In genomic region chr3:193978030-193978429, GRCh38 we compare ENCODE assay signal across 24 cellular contexts.
DNase-seq lines count a peak whose midpoint lies in the region; ATAC-seq, FAIRE-seq and TF ChIP-seq lines count a peak whose summit lies in the region.
"Had no signal": no experiment of that assay in that cellular context is flagged by ENCODE, and none has a peak within 500 bp of the region (broad histone marks: within the 10 kb centered on the region; RNA-seq: fewer than 3 reads in every experiment).

No MANE protein-coding gene starts in this region.

- H3K9me3 Mint-ChIP-seq in natural killer cell: no peaks in the 10 kb centered on the region
- H3K9me3 Mint-ChIP-seq in stimulated activated naive B cell treated with anti-CD40 and anti-IgM and Interleukin-4, amounts not matched to agents 10 μg/mL and 1 μg/mL and 100 μg/mL, for 72 hours: no peaks in the 10 kb centered on the region
- H3K9me3 Mint-ChIP-seq: CD8-positive, alpha-beta T cell; IgD-negative memory B cell had no signal

- no peaks in the 10 kb centered on the region for H3K27me3 ChIP-seq in K562 (ENCODE audit: control insufficient read depth in 2 of 2, insufficient read depth in 2 of 2, low read length in 2 of 2)
- no peaks in the 10 kb centered on the region for H3K27me3 ChIP-seq in keratinocyte (ENCODE audit: control insufficient read depth, extremely low read depth, insufficient read depth, low read length)
- H3K27me3 ChIP-seq: BLaER1, MG63, SJSA1 had no signal

- H3K9me1 ChIP-seq in K562 (ENCODE audit: control insufficient read depth, insufficient read depth, low read length) (no peaks in the 10 kb centered on the region), keratinocyte (ENCODE audit: control insufficient read depth, extremely low read depth, insufficient read depth, low read length) (no peaks in the 10 kb centered on the region)

- FAIRE-seq in K562 (lab: Jason Lieb, UNC) (no peak), keratinocyte (lab: Jason Lieb, UNC) (peak; percentile 69)
- FAIRE-seq: GM12891 had no signal

- H3K4me3 ChIP-seq in K562: no peak overlapping the region
- no peak overlapping the region for H3K4me3 ChIP-seq in keratinocyte (ENCODE audit: control insufficient read depth in 2 of 3, extremely low read depth in 1 of 3, insufficient read depth in 2 of 3, low read depth in 1 of 3, low read length in 3 of 3)
- H3K4me3 ChIP-seq: BLaER1, MG63, SJSA1 had no signal

- no peak overlapping the region for H3K4me3 Mint-ChIP-seq in natural killer cell
- H3K4me3 Mint-ChIP-seq in stimulated activated naive B cell treated with anti-CD40 and anti-IgM and Interleukin-4, amounts not matched to agents 10 μg/mL and 1 μg/mL and 100 μg/mL, for 72 hours: no peak overlapping the region
- H3K4me3 Mint-ChIP-seq: CD8-positive, alpha-beta T cell; IgD-negative memory B cell had no signal

- no peaks in the 10 kb centered on the region for H3K36me3 Mint-ChIP-seq in natural killer cell
- H3K36me3 Mint-ChIP-seq in stimulated activated naive B cell treated with anti-CD40 and anti-IgM and Interleukin-4, amounts not matched to agents 10 μg/mL and 1 μg/mL and 100 μg/mL, for 72 hours: peaks cover 0 to 1% of the 10 kb centered on the region in 2 donors
- H3K36me3 Mint-ChIP-seq: CD8-positive, alpha-beta T cell; IgD-negative memory B cell had no signal

- no peak for TF ChIP-seq RAD21 in K562 (CRISPR knock-in tag; conservative IDR thresholded peaks at IDR 0.05 in 1 of 2, IDR thresholded peaks at IDR 0.05 in 1 of 2)

- H3K36me3 ChIP-seq in K562 (ENCODE audit: control insufficient read depth, insufficient read depth, low read length) (no peaks in the 10 kb centered on the region), keratinocyte (ENCODE audit: control insufficient read depth in 2 of 2, extremely low read depth in 1 of 2, insufficient read depth in 2 of 2, low read length in 2 of 2) (no peaks in the 10 kb centered on the region)
- H3K36me3 ChIP-seq: BLaER1, MG63, SJSA1 had no signal

- intact Hi-C loops in K562 (cut with micrococcal nuclease) (loop anchor here (10.0 kb wide), 1 partner anchor 157 kb away; the partner anchor contains the start of gene HES1), natural killer cell (cut with micrococcal nuclease) (no loop called here)

- peak overlapping the region; percentile 48 for H2AFZ ChIP-seq in K562 (ENCODE audit: low read depth, low read length)
- H2AFZ ChIP-seq in keratinocyte (ENCODE audit: control insufficient read depth, low read length): peak overlapping the region; percentile 20

- H3K4me1 ChIP-seq in K562 (replicated peaks in 1 of 2; ENCODE audit: control insufficient read depth in 2 of 2, insufficient read depth in 2 of 2, low read length in 2 of 2) (peaks cover 10 to 29% of the 10 kb centered on the region in 2 experiments; a peak in 4 of 5 replicates), keratinocyte (ENCODE audit: control insufficient read depth, extremely low read depth, insufficient read depth, low read length) (peaks cover 23% of the 10 kb centered on the region)

- BruUV-seq in K562 (replicated peaks; lab: Mats Ljungman, UMichigan): no TSS peak

- H3K27ac Mint-ChIP-seq in natural killer cell: no peak overlapping the region
- no peak overlapping the region for H3K27ac Mint-ChIP-seq in stimulated activated naive B cell treated with anti-CD40 and anti-IgM and Interleukin-4, amounts not matched to agents 10 μg/mL and 1 μg/mL and 100 μg/mL, for 72 hours
- H3K27ac Mint-ChIP-seq: CD8-positive, alpha-beta T cell; IgD-negative memory B cell had no signal

- H3K9me3 ChIP-seq in K562 (replicated peaks; ENCODE audit: control insufficient read depth, insufficient read depth, low read depth, low read length) (no peaks in the 10 kb centered on the region), keratinocyte (ENCODE audit: control insufficient read depth, low read depth, low read length) (no peaks in the 10 kb centered on the region)
- H3K9me3 ChIP-seq: BLaER1, MG63, SJSA1 had no signal

- dilution Hi-C loops in keratinocyte (cut with MboI; ENCODE audit: extremely low pct_ligation_motif_present, low sequenced_read_pairs): no loop called here

- in situ Hi-C loops in K562 (cut with MboI): no loop called here

- H3K4me2 ChIP-seq in K562 (ENCODE audit: insufficient read depth, low read length) (no peak overlapping the region), keratinocyte (ENCODE audit: control insufficient read depth, extremely low read depth, insufficient read depth, low read depth, low read length) (peak overlapping the region; percentile 52)

- H3K27me3 Mint-ChIP-seq in natural killer cell (ENCODE audit: low read depth in 2 of 2): peaks cover 30 to 33% of the 10 kb centered on the region in 2 donors
- H3K27me3 Mint-ChIP-seq in stimulated activated naive B cell treated with anti-CD40 and anti-IgM and Interleukin-4, amounts not matched to agents 10 μg/mL and 1 μg/mL and 100 μg/mL, for 72 hours: peaks cover 35 to 58% of the 10 kb centered on the region in 2 donors

- TF ChIP-seq EP300 in K562 (IDR thresholded peaks at IDR 0.05; ENCODE audit: low read length): no peak

- no peak for ATAC-seq in K562
- ATAC-seq in natural killer cell: no peak
- no peak for ATAC-seq in stimulated activated naive B cell treated with anti-CD40 and anti-IgM and Interleukin-4, amounts not matched to agents 10 μg/mL and 1 μg/mL and 100 μg/mL, for 72 hours (replicated peaks)
- ATAC-seq: CD8-positive, alpha-beta T cell; HCT116 had no signal

- H3K9ac ChIP-seq in K562 (ENCODE audit: insufficient read depth in 1 of 2, low read depth in 2 of 2, low read length in 2 of 2) (no peak overlapping the region), keratinocyte (ENCODE audit: control insufficient read depth, extremely low read depth, insufficient read depth, low read length) (no peak overlapping the region)
- H3K9ac ChIP-seq: BLaER1 had no signal

- POLR2A ChIA-PET in K562 (lab: Yijun Ruan, JAX): no interaction called here

- TF ChIP-seq CTCF in K562 (IDR thresholded peaks at IDR 0.05 in 2 of 3, conservative IDR thresholded peaks at IDR 0.05 in 1 of 3; ENCODE audit: insufficient read depth in 2 of 3, low read depth in 1 of 3, low read length in 3 of 3) (no peak), keratinocyte (optimal IDR thresholded peaks at IDR 0.05 in 1 of 3, IDR thresholded peaks at IDR 0.05 in 1 of 3, conservative IDR thresholded peaks at IDR 0.05 in 1 of 3; ENCODE audit: extremely low read depth in 1 of 3, insufficient read depth in 2 of 3, low read length in 3 of 3) (no peak), natural killer cell (IDR thresholded peaks at IDR 0.05) (no peak)

- H3K27ac ChIP-seq in K562 (ENCODE audit: extremely low read depth, low read depth, low read length): no peak overlapping the region
- H3K27ac ChIP-seq in epithelial cell of prostate: peak overlapping the region; percentile 44
- H3K27ac ChIP-seq in keratinocyte (ENCODE audit: control insufficient read depth, insufficient read depth, low read length): peak overlapping the region; percentile 30
- H3K27ac ChIP-seq: BLaER1, SJSA1 had no signal

- DNase-seq in K562 (ENCODE audit: extremely low read depth in 1 of 4, low spot score in 3 of 4) (no peak), epithelial cell of prostate (ENCODE audit: low read depth, low spot score) (no peak), keratinocyte (ENCODE audit: low read depth, low spot score) (no peak), NCI-H2107 treated with DMSO at 0.1 percent for 48 hours (lab: John Stamatoyannopoulos, UW; ENCODE audit: unreplicated experiment) (no peak), DMS114 treated with DMSO at 0.1 percent for 48 hours (lab: John Stamatoyannopoulos, UW; ENCODE audit: unreplicated experiment) (no peak), natural killer cell (no peak)
- no peak for DNase-seq in stimulated activated naive B cell treated with anti-CD40 and anti-IgM and Interleukin-4, amounts not matched to agents 10 μg/mL and 1 μg/mL and 100 μg/mL, for 72 hours
- DNase-seq: CD8-positive, alpha-beta T cell; DMS153; GOT3; Karpas-422; MG63; NCI-H1436; NCI-H187 treated with DMSO at 0.1 percent for 48 hours; NCI-H2107; NCI-H226; NCI-H510A treated with DMSO at 0.1 percent for 48 hours; NCI-H774; NK-92 treated with Interleukin-12 subunit alpha and Interleukin-12 subunit beta, amount 100 ng/mL, for 24 hours had no signal

- H4K20me1 ChIP-seq in K562 (replicated peaks; ENCODE audit: control insufficient read depth, insufficient read depth, low read length) (no peaks in the 10 kb centered on the region), keratinocyte (ENCODE audit: control insufficient read depth, extremely low read depth, insufficient read depth, low read length) (no peaks in the 10 kb centered on the region)
- H4K20me1 ChIP-seq: BLaER1 had no signal

- no peaks in the 10 kb centered on the region for H3K4me1 Mint-ChIP-seq in natural killer cell
- H3K4me1 Mint-ChIP-seq in stimulated activated naive B cell treated with anti-CD40 and anti-IgM and Interleukin-4, amounts not matched to agents 10 μg/mL and 1 μg/mL and 100 μg/mL, for 72 hours: peaks cover 2 to 19% of the 10 kb centered on the region in 2 donors

- WGBS in K562 (ENCODE audit: insufficient coverage, low coverage, missing lambda C conversion rate): 68% methylated on average over 8 of the region's 8 CpGs

- TF ChIP-seq POLR2A in K562 (conservative IDR thresholded peaks at IDR 0.05): no peak

- CTCF ChIA-PET in K562 (lab: Yijun Ruan, JAX; ENCODE audit: low intra/inter-chr PET ratio): no interaction called here

- H3K79me2 ChIP-seq in K562 (ENCODE audit: control insufficient read depth, insufficient read depth, low read length) (no peaks in the 10 kb centered on the region), keratinocyte (ENCODE audit: control insufficient read depth, insufficient read depth, low read length) (no peaks in the 10 kb centered on the region)

TF ChIP-seq in K562, 482 proteins besides CTCF, POLR2A, EP300 and RAD21 (continues in another document):
- TF ChIP-seq DIDO1 (tag; IDR thresholded peaks at IDR 0.05; ENCODE audit: low read depth): no peak
- no peak for TF ChIP-seq SAFB (IDR thresholded peaks at IDR 0.05; ENCODE audit: borderline replicate concordance, low read depth, low read length)
